In the genomic region with DNA sequence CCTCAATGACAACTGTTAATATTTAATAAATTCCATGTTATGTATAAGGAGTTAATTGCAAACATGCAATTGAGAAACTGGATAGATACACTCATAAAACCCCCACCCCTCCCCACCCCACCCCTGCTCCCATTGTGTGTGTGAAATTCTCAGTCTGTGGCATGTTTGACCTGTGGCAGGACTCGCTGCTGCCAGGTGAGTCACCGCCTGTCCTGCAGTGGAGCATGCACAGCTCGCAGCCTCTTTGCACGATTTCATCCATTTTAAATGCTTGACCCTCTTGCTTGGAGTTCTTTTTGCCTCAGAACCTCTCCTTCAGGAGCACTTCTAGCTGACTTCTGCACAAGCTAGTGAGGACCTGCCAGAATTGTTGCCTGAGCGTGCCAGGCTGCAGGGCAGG, we compare ENCODE assay signal across 15 cellular contexts. TPM values are rescaled to one million over a fixed set of nuclear protein-coding genes. Genes with fewer than 3 reads are reported as not detected.
DNase-seq lines count a peak whose midpoint lies in the region; ATAC-seq, FAIRE-seq and TF ChIP-seq lines count a peak whose summit lies in the region.
"Had no signal": no experiment of that assay in that cellular context is flagged by ENCODE, and none has a peak within 500 bp of the region (broad histone marks: within the 10 kb centered on the region; RNA-seq: fewer than 3 reads in every experiment).

No MANE protein-coding gene starts in this region.

- no peak overlapping the region for H4K5ac ChIP-seq in IMR-90 (ENCODE audit: low read depth, low read length)

- no peak for FAIRE-seq in bronchial epithelial cell (lab: Jason Lieb, UNC)
- FAIRE-seq: H1 had no signal

- H3K9me1 ChIP-seq in IMR-90 (ENCODE audit: insufficient read depth, low read length) = peaks cover 6% of the 10 kb centered on the region; the same call in 1 of the 2 replicates

- no peak overlapping the region for H3K9ac ChIP-seq in IMR-90 (ENCODE audit: low read depth, low read length)

- TF ChIP-seq RAD21 in IMR-90 (IDR thresholded peaks at IDR 0.05; ENCODE audit: low read length) = no peak

- H2AK9ac ChIP-seq in IMR-90 (replicated peaks; ENCODE audit: low read depth, low read length, poor library complexity) = no peak overlapping the region

- no peak overlapping the region for H2AFZ ChIP-seq in IMR-90 (replicated peaks; ENCODE audit: low read length, poor library complexity)

- H3K36me3 ChIP-seq in IMR-90 (ENCODE audit: control insufficient read depth, insufficient read depth, low read length) (no peaks in the 10 kb centered on the region), bronchial epithelial cell (ENCODE audit: control insufficient read depth, insufficient read depth, low read length) (no peaks in the 10 kb centered on the region)

- no peak for TF ChIP-seq CTCF in IMR-90 (conservative IDR thresholded peaks at IDR 0.05; ENCODE audit: low read depth, low read length)
- no peak for TF ChIP-seq CTCF in bronchial epithelial cell (IDR thresholded peaks at IDR 0.05; ENCODE audit: insufficient read depth, low read length, severe bottlenecking)

- no peak overlapping the region for H2AK5ac ChIP-seq in IMR-90 (ENCODE audit: low read depth, low read length)

- peaks cover 6% of the 10 kb centered on the region for H3K4me1 ChIP-seq in IMR-90 (ENCODE audit: control insufficient read depth, insufficient read depth, low read length)

- H3K4me3 ChIP-seq in IMR-90 (ENCODE audit: insufficient read depth, low read depth, low read length) (no peak overlapping the region), bronchial epithelial cell (ENCODE audit: low read depth, low read length) (no peak overlapping the region)

- no peak overlapping the region for H3K14ac ChIP-seq in IMR-90 (replicated peaks; ENCODE audit: low read depth, low read length)

- H3K56ac ChIP-seq in IMR-90 (ENCODE audit: extremely low read depth, insufficient read depth, low read length) = no peak overlapping the region

- WGBS in IMR-90 (ENCODE audit: extremely low coverage in 2 of 2, insufficient read length in 1 of 2), 2 experiments = 69% methylated on average over 4 of the region's 5 CpGs; no CpG with 5 or more reads in 1 of the 2 experiments

- in situ Hi-C loops in IMR-90 (cut with MboI; ENCODE audit: low sequenced_read_pairs) = no loop called here

- TF ChIP-seq POLR2A in IMR-90 (IDR thresholded peaks at IDR 0.05; ENCODE audit: low read depth, low read length) = no peak

- dilution Hi-C loops in IMR-90 (cut with HindIII; ENCODE audit: low sequenced_read_pairs, unreplicated experiment) = no loop called here

- H2BK15ac ChIP-seq in IMR-90 (ENCODE audit: low read depth, low read length) = no peak overlapping the region

- no peak overlapping the region for H3K23ac ChIP-seq in IMR-90 (ENCODE audit: low read depth, low read length)

- H3K27me3 ChIP-seq in IMR-90 (ENCODE audit: control insufficient read depth, insufficient read depth, low read length) (peaks cover 9% of the 10 kb centered on the region; the same call in 1 of the 2 replicates), bronchial epithelial cell (ENCODE audit: control insufficient read depth, insufficient read depth, low read length) (no peaks in the 10 kb centered on the region)

- no peak overlapping the region for H3K18ac ChIP-seq in IMR-90 (ENCODE audit: low read depth, low read length)

- H3K4ac ChIP-seq in IMR-90 (ENCODE audit: low read depth, low read length) = no peak overlapping the region

- ATAC-seq in IMR-90 (ENCODE audit: low read depth) (no peak), HG02623 (IDR thresholded peaks at IDR 0.05; ENCODE audit: unreplicated experiment) (no peak)
- ATAC-seq: activated T-helper 17 cell treated with anti-CD3 and anti-CD28 coated beads, Interleukin-2, amount 50 U/mL, for 72 hours; sciatic nerve; stimulated activated naive CD8-positive, alpha-beta T cell treated with anti-CD3 and anti-CD28 coated beads, Interleukin-15, Interleukin-2, amounts not matched to agents 100 U/mL and 50 U/mL, for 24 hours had no signal

- POLR2A ChIA-PET in IMR-90 (lab: Charles Lee; ENCODE audit: unreplicated experiment) = no interaction called here

- H3K27ac ChIP-seq in IMR-90 (ENCODE audit: insufficient read depth, low read length) (no peak overlapping the region), temporal lobe (ENCODE audit: low read depth, low read length) (peak overlapping the region; percentile 27)

- peaks cover 5 to 8% of the 10 kb centered on the region in 2 experiments; a peak in 3 of 4 replicates for H3K79me1 ChIP-seq in IMR-90 (ENCODE audit: low read depth in 1 of 2, low read length in 2 of 2)

- peaks cover 3% of the 10 kb centered on the region; the same call in 1 of the 2 replicates for H4K20me1 ChIP-seq in IMR-90 (ENCODE audit: insufficient read depth, low read length)

- no peaks in the 10 kb centered on the region for H3K9me3 ChIP-seq in IMR-90 (ENCODE audit: control insufficient read depth, insufficient read depth, low read length)

- no peak overlapping the region for H4K8ac ChIP-seq in IMR-90 (ENCODE audit: low read depth in 2 of 2, low read length in 2 of 2)

- H4K91ac ChIP-seq in IMR-90 (ENCODE audit: insufficient read depth, low read depth, low read length) = no peak overlapping the region

- H3K4me2 ChIP-seq in IMR-90 (ENCODE audit: low read depth, low read length) = no peak overlapping the region

- DNase-seq in IMR-90 (peak; percentile 34), bronchial epithelial cell (ENCODE audit: low read depth) (peak; percentile 45)
- DNase-seq in stimulated activated CD4-positive, alpha-beta T cell treated with anti-CD3 and anti-CD28 coated beads, Interleukin-2, amount 100 ng/mL, for 24 hours = no peak
- DNase-seq: activated CD4-positive, alpha-beta memory T cell treated with anti-CD3 and anti-CD28 coated beads, Interleukin-2, amount 10 ng/mL, durations not matched to agents 7 days and 5 days; aorta; CD4-positive, alpha-beta T cell; NCI-H2107; SIG-M5; stimulated activated naive CD8-positive, alpha-beta T cell treated with anti-CD3 and anti-CD28 coated beads, Interleukin-15, Interleukin-2, amounts not matched to agents 100 U/mL and 50 U/mL, for 24 hours had no signal

- no peak overlapping the region for H2BK20ac ChIP-seq in IMR-90 (ENCODE audit: low read depth, low read length)

- no peak overlapping the region for H2BK5ac ChIP-seq in IMR-90 (ENCODE audit: low read depth, low read length, poor library complexity, severe bottlenecking)

- BruUV-seq in IMR-90 (replicated peaks; lab: Mats Ljungman, UMichigan) = no TSS peak

- intact Hi-C loops in IMR-90 (cut with micrococcal nuclease) = no loop called here

- no peak overlapping the region for H2BK120ac ChIP-seq in IMR-90 (ENCODE audit: low read depth, low read length)

- CTCF ChIA-PET in IMR-90 (lab: Yijun Ruan, JAX) = interaction anchor here (1.4 kb wide), 1 partner anchor 129 kb away, joined by 6 read pairs; no protein-coding TSS in a partner anchor

TF ChIP-seq in IMR-90, 13 proteins besides CTCF, POLR2A, EP300 and RAD21:
- TF ChIP-seq NFE2L2 (IDR thresholded peaks at IDR 0.05; ENCODE audit: low read depth, low read length) (no peak), SMC3 (IDR thresholded peaks at IDR 0.05; ENCODE audit: low read depth, low read length) (no peak), BHLHE40 (IDR thresholded peaks at IDR 0.05; ENCODE audit: low read depth, low read length) (no peak), MAFK (IDR thresholded peaks at IDR 0.05; ENCODE audit: low read depth, low read length) (no peak), USF2 (IDR thresholded peaks at IDR 0.05; ENCODE audit: low read depth, low read length) (no peak), RFX5 (IDR thresholded peaks at IDR 0.05; ENCODE audit: low read depth, low read length) (no peak), FOS (IDR thresholded peaks at IDR 0.05; ENCODE audit: low read depth, low read length) (no peak), MXI1 (IDR thresholded peaks at IDR 0.05; ENCODE audit: borderline replicate concordance, low read depth, low read length) (no peak), RCOR1 (IDR thresholded peaks at IDR 0.05; ENCODE audit: insufficient replicate concordance, low read length) (no peak)

RNA-seq across cellular contexts. Expression of gene APEH, which starts 5.3 kb away (rescaled TPM):
- 116 and 142 TPM in 2 replicates for total RNA-seq in IMR-90 (2012; rRNA removed)
- polyA plus RNA-seq in IMR-90 (2012; rRNA removed) = 84.3 and 89.2 TPM in 2 replicates
- 47.3 and 89.1 TPM in 2 replicates for polyA plus RNA-seq in IMR-90 (2012; cell fraction: cytosol; rRNA removed)
- polyA plus RNA-seq in IMR-90 (2012; cell fraction: nucleus; rRNA removed; ENCODE audit: low replicate concordance) = 86.8 and 174 TPM in 2 replicates
- total RNA-seq in bronchial epithelial cell = 156 and 163 TPM in 2 replicates
- total RNA-seq in temporal lobe = 47.0 TPM

RNA-seq across cellular contexts. Expression of gene MST1, which starts 20.4 kb away (rescaled TPM):
- total RNA-seq in IMR-90 (2012; rRNA removed) (1.1 and 1.3 TPM in 2 replicates), bronchial epithelial cell (4.7 and 7.6 TPM in 2 replicates), temporal lobe (5.2 TPM)
- 13.0 and 16.6 TPM in 2 replicates for polyA plus RNA-seq in IMR-90 (2012; rRNA removed)
- polyA plus RNA-seq in IMR-90 (2012; cell fraction: cytosol; rRNA removed) = 2.9 and 4.5 TPM in 2 replicates
- 161 and 240 TPM in 2 replicates for polyA plus RNA-seq in IMR-90 (2012; cell fraction: nucleus; rRNA removed; ENCODE audit: low replicate concordance)

RNA-seq across cellular contexts. Expression of gene RNF123, which starts 20.5 kb away (rescaled TPM):
- 10.8 and 13.4 TPM in 2 replicates for total RNA-seq in IMR-90 (2012; rRNA removed)
- polyA plus RNA-seq in IMR-90 (2012; rRNA removed) = 37.7 and 45.6 TPM in 2 replicates
- 28.6 and 37.8 TPM in 2 replicates for polyA plus RNA-seq in IMR-90 (2012; cell fraction: cytosol; rRNA removed)
- 86.9 and 207 TPM in 2 replicates for polyA plus RNA-seq in IMR-90 (2012; cell fraction: nucleus; rRNA removed; ENCODE audit: low replicate concordance)
- total RNA-seq in bronchial epithelial cell = 17.6 and 21.5 TPM in 2 replicates
- total RNA-seq in temporal lobe = 22.6 TPM

RNA-seq across cellular contexts. Expression of gene AMIGO3, which starts 50.6 kb away (rescaled TPM):
- total RNA-seq in IMR-90 (2012; rRNA removed) = not detected in 2 replicates
- polyA plus RNA-seq in IMR-90 (2012; rRNA removed) = 1.5 and 2.7 TPM in 2 replicates
- 1.5 TPM in 1 of 2 replicates, not detected in the other for polyA plus RNA-seq in IMR-90 (2012; cell fraction: cytosol; rRNA removed)
- polyA plus RNA-seq in IMR-90 (2012; cell fraction: nucleus; rRNA removed; ENCODE audit: low replicate concordance) = 4.6 and 28.0 TPM in 2 replicates
- total RNA-seq in bronchial epithelial cell = not detected in 2 replicates
- total RNA-seq in temporal lobe = 0.25 TPM
- total RNA-seq: aorta, dermis microvascular lymphatic vessel endothelial cell, sciatic nerve had no signal

RNA-seq across cellular contexts. Expression of gene GMPPB, which starts 54.9 kb away (rescaled TPM):
- total RNA-seq in IMR-90 (2012; rRNA removed) (35.8 and 37.3 TPM in 2 replicates), bronchial epithelial cell (28.4 and 57.7 TPM in 2 replicates), temporal lobe (5.7 TPM)
- 27.9 and 29.5 TPM in 2 replicates for polyA plus RNA-seq in IMR-90 (2012; rRNA removed)
- 20.4 and 33.3 TPM in 2 replicates for polyA plus RNA-seq in IMR-90 (2012; cell fraction: cytosol; rRNA removed)
- 39.1 and 75.9 TPM in 2 replicates for polyA plus RNA-seq in IMR-90 (2012; cell fraction: nucleus; rRNA removed; ENCODE audit: low replicate concordance)

Comparison
In these comparisons a context has a peak if more than half of its experiments do, and no peak if none do; other contexts are left out.
1. DNase-seq: peak in IMR-90 (single experiment) and bronchial epithelial cell (single experiment); none in stimulated activated CD4-positive, alpha-beta T cell treated with anti-CD3 and anti-CD28 coated beads, Interleukin-2, amount 100 ng/mL, for 24 hours (0 of 2).